Comparison of ENCODE assay signal across 8 cellular contexts in the genomic region with DNA sequence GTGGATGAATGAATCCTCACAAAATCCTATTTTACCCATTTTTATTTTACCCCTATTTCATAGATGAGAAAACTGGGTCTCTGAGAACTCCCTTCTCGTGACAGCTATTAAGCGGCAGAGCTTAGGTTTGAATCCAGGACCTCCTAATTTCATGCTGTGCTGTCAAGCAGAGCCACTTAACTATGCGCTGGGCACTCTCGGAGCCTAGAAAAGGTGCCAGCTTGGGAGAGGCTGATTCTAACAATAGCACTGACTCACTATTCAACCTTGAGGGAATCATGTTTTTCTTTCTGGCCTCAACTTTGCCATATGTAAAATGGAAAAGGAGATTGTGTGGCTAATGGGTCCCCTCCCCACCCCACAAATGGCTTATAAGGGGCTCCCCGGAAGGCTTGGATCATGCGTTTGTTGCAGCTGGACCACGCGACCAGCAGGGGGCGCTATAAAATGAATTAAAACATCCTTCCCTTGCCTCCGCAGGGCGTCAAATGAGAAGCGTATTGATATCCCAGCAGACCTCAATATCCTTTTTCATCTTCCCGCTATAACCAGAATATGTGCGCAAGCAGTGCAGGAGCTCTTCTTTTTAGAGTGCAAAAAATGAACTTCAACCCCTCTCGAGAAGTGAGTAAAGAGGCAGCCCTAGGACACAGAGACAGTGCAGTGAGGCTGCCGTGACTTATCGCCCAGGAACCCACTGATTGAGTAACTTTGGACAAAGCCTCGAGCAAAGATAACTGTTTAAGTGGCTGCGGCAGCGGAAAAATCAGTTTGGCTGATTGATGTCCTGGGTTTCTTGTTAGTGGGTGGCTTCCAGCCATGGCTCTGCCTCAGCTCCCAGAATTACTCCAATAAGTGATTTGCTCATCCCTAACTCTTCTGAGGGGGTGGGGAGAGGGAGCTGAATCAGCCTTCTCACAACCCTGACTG. TPM values are rescaled to one million over a fixed set of nuclear protein-coding genes. Genes with fewer than 3 reads are reported as not detected.
DNase-seq lines count a peak whose midpoint lies in the region; ATAC-seq and TF ChIP-seq lines count a peak whose summit lies in the region.

No MANE protein-coding gene starts in this region.

- H3K27me3 ChIP-seq in Karpas-422 (ENCODE audit: low read length) (no peaks in the 10 kb centered on the region), foreskin keratinocyte (peaks cover 27% of the 10 kb centered on the region), smooth muscle cell (ENCODE audit: low read depth) (peaks cover 8% of the 10 kb centered on the region)

- peaks cover 13% of the 10 kb centered on the region for H3F3A ChIP-seq in smooth muscle cell (ENCODE audit: low read depth)

- peak; percentile 73 for TF ChIP-seq CTCF in foreskin keratinocyte (conservative IDR thresholded peaks at IDR 0.05)
- peak; percentile 96 for TF ChIP-seq CTCF in smooth muscle cell (IDR thresholded peaks at IDR 0.05; ENCODE audit: borderline replicate concordance, insufficient read depth, poor library complexity, severe bottlenecking)

- no peaks in the 10 kb centered on the region for H3K79me2 ChIP-seq in Karpas-422 (ENCODE audit: low read length)
- no peaks in the 10 kb centered on the region for H3K79me2 ChIP-seq in smooth muscle cell (ENCODE audit: low read depth)

- H3K36me3 ChIP-seq in Karpas-422 (ENCODE audit: insufficient read depth, low read length): no peaks in the 10 kb centered on the region
- no peaks in the 10 kb centered on the region for H3K36me3 ChIP-seq in smooth muscle cell (ENCODE audit: low read depth)

- H3K4me2 ChIP-seq in Karpas-422 (ENCODE audit: low read depth, low read length, poor library complexity, severe bottlenecking) (no peak overlapping the region), smooth muscle cell (peak overlapping the region; percentile 12)

- H3K4me1 ChIP-seq in Karpas-422 (ENCODE audit: low read length) (no peaks in the 10 kb centered on the region), foreskin keratinocyte (no peaks in the 10 kb centered on the region), smooth muscle cell (ENCODE audit: low read depth) (no peaks in the 10 kb centered on the region)

- no peak overlapping the region for H3K9ac ChIP-seq in Karpas-422 (ENCODE audit: low read length)
- H3K9ac ChIP-seq in smooth muscle cell (ENCODE audit: low read depth): no peak overlapping the region

- WGBS in smooth muscle cell (ENCODE audit: low lambda C conversion rate): 23% methylated on average over 20 of the region's 20 CpGs

- no peak overlapping the region for H3K4me3 ChIP-seq in Karpas-422 (ENCODE audit: low read length)
- H3K4me3 ChIP-seq in smooth muscle cell: no peak overlapping the region

- DNase-seq in SHP77 (lab: John Stamatoyannopoulos, UW) (peak; percentile 24 to 29), SHP77 treated with DMSO at 0.1 percent for 48 hours (lab: John Stamatoyannopoulos, UW) (no peak), Karpas-422 (peak; percentile 78), foreskin keratinocyte (peak; percentile 26 to 33), smooth muscle cell (lab: John Stamatoyannopoulos, UW; ENCODE audit: unreplicated experiment) (no peak)
- DNase-seq in activated CD4-positive, alpha-beta T cell treated with anti-CD3 and anti-CD28 coated beads for 4 hours: peak; percentile 5

- H2AFZ ChIP-seq in Karpas-422 (ENCODE audit: low read length): no peak overlapping the region
- H2AFZ ChIP-seq in smooth muscle cell (ENCODE audit: low read depth): no peak overlapping the region

- H4K20me1 ChIP-seq in Karpas-422 (ENCODE audit: insufficient read depth, low read depth, low read length) (peaks cover 7% of the 10 kb centered on the region; the same call in 1 of the 2 replicates), smooth muscle cell (ENCODE audit: low read depth) (no peaks in the 10 kb centered on the region)

- no peak overlapping the region for H3K27ac ChIP-seq in Karpas-422 (ENCODE audit: low read length)
- no peak overlapping the region for H3K27ac ChIP-seq in foreskin keratinocyte
- H3K27ac ChIP-seq in smooth muscle cell (ENCODE audit: low read depth): no peak overlapping the region

- H3K9me3 ChIP-seq in Karpas-422 (ENCODE audit: low read length) (no peaks in the 10 kb centered on the region), smooth muscle cell (replicated peaks; ENCODE audit: low read depth) (no peaks in the 10 kb centered on the region)

- no peaks in the 10 kb centered on the region for H3K9me2 ChIP-seq in Karpas-422 (replicated peaks; ENCODE audit: insufficient read depth, low read length)

- ATAC-seq in foreskin keratinocyte (peak; percentile 34), HG03571 (IDR thresholded peaks at IDR 0.05; ENCODE audit: unreplicated experiment) (no peak), HG03045 (IDR thresholded peaks at IDR 0.05; ENCODE audit: unreplicated experiment) (no peak)

RNA-seq across cellular contexts. Expression of gene PDYN, which starts 12.9 kb away (rescaled TPM):
- total RNA-seq in Karpas-422 (2014; rRNA removed; shearing (Covaris generic); ENCODE audit: low replicate concordance): not detected in 2 replicates
- total RNA-seq in foreskin keratinocyte (not detected in 2 replicates), smooth muscle cell (not detected in 2 replicates)
- polyA plus RNA-seq in foreskin keratinocyte (not detected in 2 replicates), smooth muscle cell (not detected in 2 replicates)

Comparison
In these comparisons a context has a peak if more than half of its experiments do, and no peak if none do; other contexts are left out.
1. DNase-seq: peak in SHP77 (2 of 2), Karpas-422 (single experiment), activated CD4-positive, alpha-beta T cell treated with anti-CD3 and anti-CD28 coated beads for 4 hours (2 of 2) and foreskin keratinocyte (2 of 2); none in SHP77 treated with DMSO at 0.1 percent for 48 hours (single experiment) and smooth muscle cell (single experiment).